ENCODE assay signal across 12 cellular contexts in the genomic region with DNA sequence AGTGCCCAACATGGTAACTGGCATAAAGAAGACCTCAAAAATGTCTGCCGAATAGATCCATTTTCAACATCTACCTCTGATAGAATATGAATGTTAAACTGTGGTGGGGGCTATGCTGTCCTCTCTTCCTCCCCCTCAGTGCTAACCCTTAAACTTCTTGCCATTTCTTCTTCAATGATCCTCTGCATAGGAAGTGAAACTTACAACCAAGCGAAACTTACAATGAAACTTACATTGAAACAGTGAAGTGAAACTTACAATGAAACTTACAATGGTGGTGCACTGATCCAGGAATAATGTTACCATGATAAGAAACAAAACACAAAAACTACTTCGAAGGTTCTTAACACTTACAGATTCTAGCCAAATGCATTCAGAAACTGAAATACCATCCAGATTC. TPM values are rescaled to one million over a fixed set of nuclear protein-coding genes. Genes with fewer than 3 reads are reported as not detected.
DNase-seq lines count a peak whose midpoint lies in the region; ATAC-seq and TF ChIP-seq lines count a peak whose summit lies in the region.
"Had no signal": no experiment of that assay in that cellular context is flagged by ENCODE, and none has a peak within 500 bp of the region (broad histone marks: within the 10 kb centered on the region; RNA-seq: fewer than 3 reads in every experiment).

No MANE protein-coding gene starts in this region.

- no peak overlapping the region for H3K4me3 ChIP-seq in right atrium auricular region
- H3K4me3 ChIP-seq in ovary: no peak overlapping the region
- H3K4me3 ChIP-seq: esophagus muscularis mucosa, HAP-1 had no signal

- H3K9me3 ChIP-seq in right atrium auricular region (no peaks in the 10 kb centered on the region), ovary (no peaks in the 10 kb centered on the region)
- H3K9me3 ChIP-seq: esophagus muscularis mucosa, HAP-1 had no signal

- ATAC-seq in GM18867 (IDR thresholded peaks at IDR 0.05; ENCODE audit: unreplicated experiment) (peak; percentile 51), HG02642 (IDR thresholded peaks at IDR 0.05; ENCODE audit: poor library complexity, unreplicated experiment) (peak; percentile 45), memory B cell (ENCODE audit: low read depth) (peak; percentile 83)
- ATAC-seq: activated T-cell treated with anti-CD3 and anti-CD28 coated beads, Interleukin-2, amount 50 U/mL, for 72 hours had no signal

- peak overlapping the region; percentile 39 for H3K27ac Mint-ChIP-seq in memory B cell

- peaks cover 44% of the 10 kb centered on the region for H3K36me3 ChIP-seq in right atrium auricular region
- H3K36me3 ChIP-seq in ovary: no peaks in the 10 kb centered on the region

- no peak for TF ChIP-seq POLR2A in ovary (IDR thresholded peaks at IDR 0.05)

- H3K27ac ChIP-seq in right atrium auricular region: no peak overlapping the region
- no peak overlapping the region for H3K27ac ChIP-seq in ovary
- H3K27ac ChIP-seq: esophagus muscularis mucosa had no signal

- WGBS in ovary, 3 donors: 90 to 92% (median 90%) methylated on average over 3 of the region's 3 CpGs

- TF ChIP-seq EP300 in ovary (IDR thresholded peaks at IDR 0.05): no peak

- no peaks in the 10 kb centered on the region for H3K27me3 Mint-ChIP-seq in memory B cell

- peaks cover 0 to 21% of the 10 kb centered on the region in 2 donors for H3K4me1 ChIP-seq in right atrium auricular region
- peaks cover 6% of the 10 kb centered on the region for H3K4me1 ChIP-seq in ovary (ENCODE audit: insufficient read depth)

- H3K9me3 Mint-ChIP-seq in memory B cell: no peaks in the 10 kb centered on the region
- H3K9me3 Mint-ChIP-seq: activated T-cell treated with anti-CD3 and anti-CD28 coated beads, Interleukin-2, amount 50 U/mL, for 72 hours had no signal

- TF ChIP-seq CTCF in right atrium auricular region (IDR thresholded peaks at IDR 0.05): no peak
- no peak for TF ChIP-seq CTCF in ovary (IDR thresholded peaks at IDR 0.05)

- no peaks in the 10 kb centered on the region for H3K27me3 ChIP-seq in right atrium auricular region
- H3K27me3 ChIP-seq in ovary: no peaks in the 10 kb centered on the region
- H3K27me3 ChIP-seq: esophagus muscularis mucosa had no signal

- peaks cover 26% of the 10 kb centered on the region for H3K4me1 Mint-ChIP-seq in memory B cell

- peaks cover 14% of the 10 kb centered on the region for H3K36me3 Mint-ChIP-seq in memory B cell

- intact Hi-C loops in ovary (cut with DNase I): no loop called here

- peak; percentile 17 for DNase-seq in NOMO-1 treated with dmso at 0.1 percent for 144 hours (lab: John Stamatoyannopoulos, UW; ENCODE audit: unreplicated experiment)
- DNase-seq in memory B cell (ENCODE audit: low spot score in 2 of 2): peak in 1 of 2 donors; percentile 44
- no peak for DNase-seq in right atrium auricular region (ENCODE audit: low spot score)
- DNase-seq in HUDEP-2 (lab: John Stamatoyannopoulos, UW; ENCODE audit: unreplicated experiment in 76 of 76): no peak
- no peak for DNase-seq in ovary
- DNase-seq: activated T-cell treated with anti-CD3 and anti-CD28 coated beads, Interleukin-2, amount 50 U/mL, for 72 hours; caudate nucleus; NCI-H1417 treated with DMSO at 0.1 percent for 48 hours had no signal

- H3K4me3 Mint-ChIP-seq in memory B cell: peak overlapping the region; percentile 32
- H3K4me3 Mint-ChIP-seq: activated T-cell treated with anti-CD3 and anti-CD28 coated beads, Interleukin-2, amount 50 U/mL, for 72 hours had no signal

RNA-seq across cellular contexts. Expression of a gene that starts 4.7 kb away (rescaled TPM):
- total RNA-seq in right atrium auricular region: 10 to 100 TPM; 42.9 to 49.3 TPM
- 10 to 100 TPM; 42.9 to 68.3 (median 63.6) TPM for total RNA-seq in ovary
- 10 to 100 TPM; 54.6 to 92.6 TPM for polyA plus RNA-seq in ovary

RNA-seq across cellular contexts. Expression of a gene that starts 49.7 kb away (rescaled TPM):
- total RNA-seq in right atrium auricular region: not detected
- not detected for total RNA-seq in ovary
- under 1 TPM in 1 of 2 donors, not detected in 1; 0.06 TPM for polyA plus RNA-seq in ovary
- total RNA-seq: activated T-cell treated with anti-CD3 and anti-CD28 coated beads, Interleukin-2, amount 50 U/mL, for 72 hours; esophagus muscularis mucosa had no signal

RNA-seq across cellular contexts. Expression of a gene that starts 56.9 kb away (rescaled TPM):
- total RNA-seq in right atrium auricular region (not detected), ovary (not detected)
- polyA plus RNA-seq in ovary: not detected
- total RNA-seq: activated T-cell treated with anti-CD3 and anti-CD28 coated beads, Interleukin-2, amount 50 U/mL, for 72 hours; esophagus muscularis mucosa had no signal
